15 cellular contexts compared by ENCODE assay signal in the genomic region with DNA sequence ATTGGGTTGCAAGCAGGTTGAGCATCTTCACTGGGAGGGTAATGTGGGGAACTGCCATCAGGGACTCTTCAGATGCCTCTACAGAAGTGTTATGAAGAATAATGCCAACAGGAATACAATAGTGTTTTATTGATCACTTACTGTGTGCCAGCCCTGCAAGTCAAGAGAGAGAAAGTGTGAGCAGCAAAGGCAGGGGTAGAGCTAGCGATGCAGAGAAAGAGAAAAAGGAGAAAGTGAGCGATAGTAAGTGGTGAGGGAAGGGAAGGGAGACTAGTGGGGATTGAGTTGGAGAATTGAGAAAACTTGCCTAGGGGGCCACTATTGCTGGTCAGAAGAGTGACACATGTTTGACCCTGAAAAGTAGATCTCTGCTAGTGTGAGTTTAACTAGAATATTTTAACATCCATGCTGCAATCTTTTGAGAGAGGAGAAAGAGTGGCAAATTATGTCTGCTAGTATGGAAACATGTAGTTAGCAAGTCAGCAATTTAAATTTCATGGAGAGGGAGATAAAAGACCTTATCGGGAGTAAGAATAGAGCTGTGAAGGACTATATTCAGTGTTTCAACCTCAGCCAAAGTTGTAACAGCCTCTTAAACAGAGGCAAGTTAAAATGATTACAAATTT. TPM values are rescaled to one million over a fixed set of nuclear protein-coding genes. Genes with fewer than 3 reads are reported as not detected.
DNase-seq lines count a peak whose midpoint lies in the region; ATAC-seq and TF ChIP-seq lines count a peak whose summit lies in the region.
"Had no signal": no experiment of that assay in that cellular context is flagged by ENCODE, and none has a peak within 500 bp of the region (broad histone marks: within the 10 kb centered on the region; RNA-seq: fewer than 3 reads in every experiment).

No MANE protein-coding gene starts in this region.

- H3K27ac Mint-ChIP-seq in activated naive CD4-positive, alpha-beta T cell treated with anti-CD3 and anti-CD28 coated beads, Interleukin-2, amount 50 U/mL, for 24 hours = peak overlapping the region; percentile 19
- H3K27ac Mint-ChIP-seq in natural killer cell treated with Interleukin-12 subunit alpha and Interleukin-12 subunit beta and Interleukin-15 and Interleukin-18, amount 100 ng/mL, for 72 hours = peak overlapping the region; percentile 24 to 69
- H3K27ac Mint-ChIP-seq: activated T-helper 2 cell treated with anti-CD3 and anti-CD28 coated beads, Interferon-gamma antibody, Interleukin-2, Interleukin-4, amounts not matched to agents 10 μg/mL and 5 μg/mL and 100 μg/mL, durations not matched to agents 14 hours and 24 hours and 36 hours had no signal

- H3K9me3 Mint-ChIP-seq in activated naive CD4-positive, alpha-beta T cell treated with anti-CD3 and anti-CD28 coated beads, Interleukin-2, amount 50 U/mL, for 24 hours = no peaks in the 10 kb centered on the region
- H3K9me3 Mint-ChIP-seq in natural killer cell treated with Interleukin-12 subunit alpha and Interleukin-12 subunit beta and Interleukin-15 and Interleukin-18, amount 100 ng/mL, for 72 hours = no peaks in the 10 kb centered on the region
- H3K9me3 Mint-ChIP-seq: activated T-helper 2 cell treated with anti-CD3 and anti-CD28 coated beads, Interferon-gamma antibody, Interleukin-2, Interleukin-4, amounts not matched to agents 10 μg/mL and 5 μg/mL and 100 μg/mL, durations not matched to agents 14 hours and 24 hours and 36 hours; T-helper 2 cell treated with Interferon-gamma antibody and Interleukin-4, amounts not matched to agents 5 μg/mL and 100 μg/mL, for 36 hours had no signal

- no peak for DNase-seq in activated naive CD4-positive, alpha-beta T cell treated with Interleukin-2 at 50 U/mL for 16 hours
- no peak for DNase-seq in natural killer cell treated with Interleukin-12 subunit alpha and Interleukin-12 subunit beta and Interleukin-15 and Interleukin-18, amount 100 ng/mL, for 72 hours (ENCODE audit: low spot score)
- DNase-seq in SIG-M5 treated with dmso at 0.1 percent for 504 hours (lab: John Stamatoyannopoulos, UW; ENCODE audit: unreplicated experiment) (no peak), PC-9 (no peak)
- DNase-seq: activated CD4-positive, alpha-beta T cell treated with anti-CD3 and anti-CD28 coated beads, Interleukin-2, amount 50 U/mL, for 4 hours; NCI-H1436 treated with DMSO at 0.1 percent for 48 hours; NCI-H510A; RPMI8226 had no signal

- no peak for TF ChIP-seq CTCF in HEK293 (tag by site-specific recombination; IDR thresholded peaks at IDR 0.05)
- no peak for TF ChIP-seq CTCF in VCaP (conservative IDR thresholded peaks at IDR 0.05)
- TF ChIP-seq CTCF in PC-9 (conservative IDR thresholded peaks at IDR 0.05) = no peak

- H4K20me1 ChIP-seq in PC-9 (ENCODE audit: insufficient read depth) = no peaks in the 10 kb centered on the region

- H3K36me3 Mint-ChIP-seq in activated naive CD4-positive, alpha-beta T cell treated with anti-CD3 and anti-CD28 coated beads, Interleukin-2, amount 50 U/mL, for 24 hours = peaks cover 13% of the 10 kb centered on the region
- H3K36me3 Mint-ChIP-seq in natural killer cell treated with Interleukin-12 subunit alpha and Interleukin-12 subunit beta and Interleukin-15 and Interleukin-18, amount 100 ng/mL, for 72 hours = peaks cover 4% of the 10 kb centered on the region

- H3K9me2 ChIP-seq in PC-9 (ENCODE audit: insufficient read depth) = no peaks in the 10 kb centered on the region

- H3K9me3 ChIP-seq in HEK293 (ENCODE audit: control insufficient read depth, insufficient read depth, low read depth, low read length) = no peaks in the 10 kb centered on the region
- H3K9me3 ChIP-seq in PC-9 (ENCODE audit: insufficient read depth, low read depth) = no peaks in the 10 kb centered on the region

- H3K4me2 ChIP-seq in PC-9 = no peak overlapping the region

- intact Hi-C loops in PC-9 (cut with micrococcal nuclease; ENCODE audit: unreplicated experiment) = no loop called here

- H3K27me3 Mint-ChIP-seq in activated naive CD4-positive, alpha-beta T cell treated with anti-CD3 and anti-CD28 coated beads, Interleukin-2, amount 50 U/mL, for 24 hours = no peaks in the 10 kb centered on the region
- no peaks in the 10 kb centered on the region for H3K27me3 Mint-ChIP-seq in natural killer cell treated with Interleukin-12 subunit alpha and Interleukin-12 subunit beta and Interleukin-15 and Interleukin-18, amount 100 ng/mL, for 72 hours

- H3K27ac ChIP-seq in HEK293 (ENCODE audit: extremely low read depth, low read depth, low read length) (no peak overlapping the region), VCaP (peak overlapping the region; percentile 3), PC-9 (no peak overlapping the region)

- ATAC-seq in natural killer cell treated with Interleukin-12 subunit alpha and Interleukin-12 subunit beta and Interleukin-15 and Interleukin-18, amount 100 ng/mL, for 72 hours = no peak
- ATAC-seq in GM21423 (IDR thresholded peaks at IDR 0.05; ENCODE audit: unreplicated experiment) = no peak

- H2AFZ ChIP-seq in PC-9 = no peak overlapping the region

- H3K79me2 ChIP-seq in PC-9 (ENCODE audit: low read depth) = peaks cover 29% of the 10 kb centered on the region

- POLR2A ChIA-PET in HEK293 (lab: Yijun Ruan, JAX) = no interaction called here
- POLR2A ChIA-PET in PC-9 (lab: Charles Lee; ENCODE audit: unreplicated experiment) = no interaction called here

- H3F3A ChIP-seq in PC-9 (ENCODE audit: insufficient read depth, low read depth) = peaks cover 8% of the 10 kb centered on the region; the same call in 1 of the 2 replicates

- H3K4me3 Mint-ChIP-seq in activated naive CD4-positive, alpha-beta T cell treated with anti-CD3 and anti-CD28 coated beads, Interleukin-2, amount 50 U/mL, for 24 hours = no peak overlapping the region
- peak overlapping the region; percentile 32 for H3K4me3 Mint-ChIP-seq in natural killer cell treated with Interleukin-12 subunit alpha and Interleukin-12 subunit beta and Interleukin-15 and Interleukin-18, amount 100 ng/mL, for 72 hours
- H3K4me3 Mint-ChIP-seq: T-helper 2 cell treated with Interferon-gamma antibody and Interleukin-4, amounts not matched to agents 5 μg/mL and 100 μg/mL, for 36 hours had no signal

- H3K4me1 Mint-ChIP-seq in activated naive CD4-positive, alpha-beta T cell treated with anti-CD3 and anti-CD28 coated beads, Interleukin-2, amount 50 U/mL, for 24 hours = peaks cover 41% of the 10 kb centered on the region
- H3K4me1 Mint-ChIP-seq in natural killer cell treated with Interleukin-12 subunit alpha and Interleukin-12 subunit beta and Interleukin-15 and Interleukin-18, amount 100 ng/mL, for 72 hours (ENCODE audit: low read depth in 2 of 2) = peaks cover 26 to 35% of the 10 kb centered on the region in 2 donors

- H3K36me3 ChIP-seq in HEK293 (ENCODE audit: control insufficient read depth in 2 of 2, insufficient read depth in 1 of 2, low read length in 2 of 2) = no peaks in the 10 kb centered on the region
- no peaks in the 10 kb centered on the region for H3K36me3 ChIP-seq in PC-9 (ENCODE audit: low read depth)

- H3K4me3 ChIP-seq in HEK293 (ENCODE audit: low read depth, low read length) (no peak overlapping the region), PC-9 (no peak overlapping the region)

- CTCF ChIA-PET in HEK293 (lab: Yijun Ruan, JAX) (interaction anchor here (1.6 kb wide), 1 partner anchor 23 kb away, joined by 5 read pairs; no protein-coding TSS in a partner anchor), PC-9 (lab: Charles Lee) (no interaction called here)

- H3K4me1 ChIP-seq in HEK293 (ENCODE audit: control insufficient read depth, insufficient read depth, low read length) (peaks cover 4% of the 10 kb centered on the region), PC-9 (replicated peaks; ENCODE audit: insufficient read depth) (peaks cover 10% of the 10 kb centered on the region)

- BruUV-seq in PC-9 (replicated peaks; lab: Mats Ljungman, UMichigan) = no TSS peak

- H3K27me3 ChIP-seq in PC-9 (ENCODE audit: insufficient read depth, low read depth) = no peaks in the 10 kb centered on the region

TF ChIP-seq in HEK293, 187 proteins besides CTCF, POLR2A, EP300 and RAD21:
- TF ChIP-seq ZNF169 (tag by site-specific recombination; IDR thresholded peaks at IDR 0.05) = no peak
- no peak for TF ChIP-seq ZNF211 (tag by site-specific recombination; IDR thresholded peaks at IDR 0.05; ENCODE audit: low read depth)
- no peak for TF ChIP-seq ZNF10 (tag by site-specific recombination; IDR thresholded peaks at IDR 0.05)
- TF ChIP-seq PRDM1 (tag by site-specific recombination; IDR thresholded peaks at IDR 0.05) = peak; percentile 86
- TF ChIP-seq ZNF664 (tag by site-specific recombination; IDR thresholded peaks at IDR 0.05) = peak; percentile 75
- no peak for TF ChIP-seq ZNF521 (tag by site-specific recombination; IDR thresholded peaks at IDR 0.05)
- TF ChIP-seq, protein P1, sequence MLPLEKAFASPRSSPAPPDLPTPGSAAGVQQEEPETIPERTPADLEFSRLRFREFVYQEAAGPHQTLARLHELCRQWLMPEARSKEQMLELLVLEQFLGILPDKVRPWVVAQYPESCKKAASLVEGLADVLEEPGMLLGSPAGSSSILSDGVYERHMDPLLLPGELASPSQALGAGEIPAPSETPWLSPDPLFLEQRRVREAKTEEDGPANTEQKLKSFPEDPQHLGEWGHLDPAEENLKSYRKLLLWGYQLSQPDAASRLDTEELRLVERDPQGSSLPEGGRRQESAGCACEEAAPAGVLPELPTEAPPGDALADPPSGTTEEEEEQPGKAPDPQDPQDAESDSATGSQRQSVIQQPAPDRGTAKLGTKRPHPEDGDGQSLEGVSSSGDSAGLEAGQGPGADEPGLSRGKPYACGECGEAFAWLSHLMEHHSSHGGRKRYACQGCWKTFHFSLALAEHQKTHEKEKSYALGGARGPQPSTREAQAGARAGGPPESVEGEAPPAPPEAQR (tag by site-specific recombination; IDR thresholded peaks at IDR 0.05) = no peak

RNA-seq across cellular contexts. Expression of a gene that starts 12.2 kb away (rescaled TPM):
- 10 to 100 TPM; 43.2 to 56.2 TPM for total RNA-seq in natural killer cell treated with Interleukin-12 subunit alpha and Interleukin-12 subunit beta and Interleukin-15 and Interleukin-18, amount 100 ng/mL, for 72 hours
- total RNA-seq in PC-9 (2021) = 45.3 and 52.8 TPM in 2 replicates

RNA-seq across cellular contexts. Expression of a gene that starts 54.8 kb away (rescaled TPM):
- total RNA-seq in natural killer cell treated with Interleukin-12 subunit alpha and Interleukin-12 subunit beta and Interleukin-15 and Interleukin-18, amount 100 ng/mL, for 72 hours = not detected
- total RNA-seq in PC-9 (2021) = 2.0 TPM in 1 of 2 replicates, not detected in the other
- total RNA-seq: A172; activated T-helper 2 cell treated with anti-CD3 and anti-CD28 coated beads, Interferon-gamma antibody, Interleukin-2, Interleukin-4, amounts not matched to agents 10 μg/mL and 5 μg/mL and 100 μg/mL, durations not matched to agents 14 hours and 24 hours and 36 hours had no signal
